24 cellular contexts compared by ENCODE assay signal in the genomic region with DNA sequence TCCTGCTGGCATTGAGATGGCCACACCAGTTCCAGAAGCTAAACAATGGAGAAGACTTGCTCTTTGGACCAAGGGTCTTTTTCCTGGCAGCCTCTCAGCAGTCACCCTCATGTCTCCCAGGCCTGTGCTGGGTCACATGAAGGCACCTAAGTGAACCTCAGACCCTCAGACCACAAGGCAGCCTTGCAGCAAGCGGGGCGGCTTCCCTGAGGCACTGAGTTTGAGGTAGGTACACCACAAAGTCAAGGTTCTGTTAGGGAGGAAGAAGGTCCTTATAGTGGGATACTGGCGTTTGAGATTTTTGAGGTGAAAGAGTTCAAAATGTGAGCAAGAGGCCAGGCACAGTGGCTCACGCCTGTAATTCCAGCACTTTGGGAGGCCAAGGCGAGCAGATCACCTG. TPM values are rescaled to one million over a fixed set of nuclear protein-coding genes. Genes with fewer than 3 reads are reported as not detected.
DNase-seq lines count a peak whose midpoint lies in the region; ATAC-seq, FAIRE-seq and TF ChIP-seq lines count a peak whose summit lies in the region.
"Had no signal": no experiment of that assay in that cellular context is flagged by ENCODE, and none has a peak within 500 bp of the region (broad histone marks: within the 10 kb centered on the region; RNA-seq: fewer than 3 reads in every experiment).

No MANE protein-coding gene starts in this region.

- H3K4me3 ChIP-seq in HepG2 (replicated peaks in 1 of 3; ENCODE audit: insufficient read depth in 1 of 3, low read depth in 2 of 3, low read length in 3 of 3) (no peak overlapping the region), right lobe of liver (no peak overlapping the region), astrocyte (ENCODE audit: insufficient read depth, low read depth, low read length) (no peak overlapping the region)
- H3K4me3 ChIP-seq: A549, GM12878, GM23338 had no signal

- H3K27me3 ChIP-seq in HepG2 (ENCODE audit: control insufficient read depth in 1 of 2, insufficient read depth in 2 of 2, low read length in 2 of 2) (peaks cover 0 to 20% of the 10 kb centered on the region in 2 experiments; a peak in 1 of 5 replicates), right lobe of liver (no peaks in the 10 kb centered on the region), astrocyte (ENCODE audit: insufficient read depth, low read length) (no peaks in the 10 kb centered on the region)
- H3K27me3 ChIP-seq: BE2C had no signal

- H3K4me1 ChIP-seq in HepG2 (ENCODE audit: insufficient read depth, low read length): peaks cover 75% of the 10 kb centered on the region
- no peaks in the 10 kb centered on the region for H3K4me1 ChIP-seq in right lobe of liver
- H3K4me1 ChIP-seq in astrocyte (ENCODE audit: insufficient read depth, low read length): peaks cover 6% of the 10 kb centered on the region
- H3K4me1 ChIP-seq: BE2C had no signal

- H3K4me1 Mint-ChIP-seq in astrocyte (ENCODE audit: low read depth, unreplicated experiment): peaks cover 2% of the 10 kb centered on the region
- H3K4me1 Mint-ChIP-seq: CD4-positive, CD25-positive, alpha-beta regulatory T cell had no signal

- TF ChIP-seq CTCF in HepG2 (CRISPR knock-in tag; IDR thresholded peaks at IDR 0.05) (no peak), right lobe of liver (IDR thresholded peaks at IDR 0.05) (no peak), astrocyte (IDR thresholded peaks at IDR 0.05; ENCODE audit: insufficient read depth, low read depth, low read length) (no peak)

- POLR2A ChIA-PET in HepG2 (lab: Yijun Ruan, JAX): no interaction called here

- intact Hi-C loops in HepG2 (cut with micrococcal nuclease; ENCODE audit: unreplicated experiment): loop anchor here (10.0 kb wide), 2 partner anchors 136 to 536 kb away; no protein-coding TSS in a partner anchor
- intact Hi-C loops in right lobe of liver (cut with DNase I): loop anchor here in 1 of 2 donors (10.0 kb wide), 1 partner anchor 266 kb away; no protein-coding TSS in a partner anchor
- intact Hi-C loops in sciatic nerve (cut with DNase I): no loop called here

- FAIRE-seq in HepG2 (lab: Jason Lieb, UNC): no peak
- FAIRE-seq in astrocyte (lab: Jason Lieb, UNC): no peak
- FAIRE-seq: A549, GM12878, GM19239 had no signal

- no peaks in the 10 kb centered on the region for H3K36me3 ChIP-seq in HepG2 (replicated peaks in 1 of 2; ENCODE audit: control insufficient read depth in 1 of 2, insufficient read depth in 2 of 2, low read length in 2 of 2)
- no peaks in the 10 kb centered on the region for H3K36me3 ChIP-seq in right lobe of liver
- no peaks in the 10 kb centered on the region for H3K36me3 ChIP-seq in astrocyte (ENCODE audit: insufficient read depth, low read length)
- H3K36me3 ChIP-seq: BE2C had no signal

- H3K36me3 Mint-ChIP-seq in astrocyte (ENCODE audit: low read depth, unreplicated experiment): no peaks in the 10 kb centered on the region
- H3K36me3 Mint-ChIP-seq: CD4-positive, CD25-positive, alpha-beta regulatory T cell; CD8-positive, alpha-beta T cell had no signal

- in situ Hi-C loops in HepG2 (cut with HindIII; ENCODE audit: extremely low pct_ligation_motif_present, low pct_unique_long_range_greater_than_20kb): loop anchor here (10.0 to 25.0 kb wide), 2 partner anchors 136 to 538 kb away; partner anchors contain the start of gene SEH1L

- no peak for TF ChIP-seq POLR2A in HepG2 (IDR thresholded peaks at IDR 0.05; ENCODE audit: insufficient read depth in 1 of 2, low read depth in 2 of 2, low read length in 2 of 2)
- TF ChIP-seq POLR2A in right lobe of liver (IDR thresholded peaks at IDR 0.05): no peak

- H3K9ac ChIP-seq in HepG2 (ENCODE audit: insufficient read depth, low read depth, low read length): no peak overlapping the region
- no peak overlapping the region for H3K9ac ChIP-seq in astrocyte (ENCODE audit: low read length)

- H3K79me2 ChIP-seq in HepG2 (ENCODE audit: insufficient read depth, low read length) (no peaks in the 10 kb centered on the region), astrocyte (ENCODE audit: insufficient read depth, low read length) (no peaks in the 10 kb centered on the region)

- no peak overlapping the region for H3K27ac Mint-ChIP-seq in astrocyte (ENCODE audit: unreplicated experiment)
- H3K27ac Mint-ChIP-seq: CD4-positive, CD25-positive, alpha-beta regulatory T cell; CD8-positive, alpha-beta T cell; GM23338; H9 had no signal

- WGBS in HepG2 (ENCODE audit: low lambda C conversion rate): 36% methylated on average over 4 of the region's 5 CpGs
- 84% methylated on average over 4 of the region's 5 CpGs for WGBS in right lobe of liver (ENCODE audit: insufficient coverage, low coverage, low lambda C conversion rate, missing lambda C conversion rate)

- BruUV-seq in HepG2 (replicated peaks; lab: Mats Ljungman, UMichigan): no TSS peak

- TF ChIP-seq EP300 in HepG2 (IDR thresholded peaks at IDR 0.05; ENCODE audit: low read depth in 2 of 2, low read length in 2 of 2) (no peak), HepG2 (CRISPR knock-in tag; IDR thresholded peaks at IDR 0.05; ENCODE audit: borderline replicate concordance) (no peak)

- H3K9me3 Mint-ChIP-seq in astrocyte (ENCODE audit: unreplicated experiment): no peaks in the 10 kb centered on the region
- H3K9me3 Mint-ChIP-seq: CD4-positive, CD25-positive, alpha-beta regulatory T cell; CD8-positive, alpha-beta T cell; GM23338; H9 had no signal

- ATAC-seq in HepG2: no peak
- no peak for ATAC-seq in right lobe of liver
- ATAC-seq in sciatic nerve: no peak
- ATAC-seq: A549; CD8-positive, alpha-beta T cell; GM12878; GM23338; HCT116 had no signal

- peaks cover 9% of the 10 kb centered on the region for H3K27me3 Mint-ChIP-seq in astrocyte (ENCODE audit: low read depth, unreplicated experiment)

- H2AFZ ChIP-seq in HepG2 (ENCODE audit: low read length): no peak overlapping the region
- H2AFZ ChIP-seq in astrocyte (ENCODE audit: low read depth, low read length): peak overlapping the region; percentile 1
- H2AFZ ChIP-seq: GM23338 had no signal

- H4K20me1 ChIP-seq in HepG2 (ENCODE audit: insufficient read depth, low read length) (no peaks in the 10 kb centered on the region), astrocyte (ENCODE audit: insufficient read depth, low read length) (no peaks in the 10 kb centered on the region)

- H3K9me3 ChIP-seq in HepG2 (ENCODE audit: low read length) (no peaks in the 10 kb centered on the region), right lobe of liver (no peaks in the 10 kb centered on the region), astrocyte (ENCODE audit: insufficient read depth, low read depth, low read length) (no peaks in the 10 kb centered on the region)
- H3K9me3 ChIP-seq: A549, BE2C, Caco-2 had no signal

- H3K4me3 Mint-ChIP-seq in astrocyte (ENCODE audit: unreplicated experiment): no peak overlapping the region
- H3K4me3 Mint-ChIP-seq: CD4-positive, CD25-positive, alpha-beta regulatory T cell; CD8-positive, alpha-beta T cell; GM23338; H9 had no signal

- TF ChIP-seq RAD21 in HepG2 (CRISPR knock-in tag; IDR thresholded peaks at IDR 0.05): no peak

- DNase-seq in HepG2 (ENCODE audit: low spot score) (no peak), right lobe of liver (no peak), astrocyte (ENCODE audit: low read depth) (no peak), sciatic nerve (ENCODE audit: low spot score) (peak; percentile 26), SK-N-DZ (ENCODE audit: low spot score) (no peak), DMS 273 treated with DMSO at 0.1 percent for 48 hours (lab: John Stamatoyannopoulos, UW) (no peak), SHP77 (lab: John Stamatoyannopoulos, UW) (no peak)
- DNase-seq: 8988T; ACHN; AML-193; BE2C; Caco-2; CD4-positive, CD25-positive, alpha-beta regulatory T cell; CD8-positive, alpha-beta T cell; DMS79; EL; GDM1; H9 had no signal

- CTCF ChIA-PET in HepG2 (lab: Yijun Ruan, JAX; ENCODE audit: low intra/inter-chr PET ratio, low total read pairs): no interaction called here

- H3K4me2 ChIP-seq in HepG2 (ENCODE audit: low read depth, low read length) (peak overlapping the region; percentile 29; the same call in 1 of the 2 replicates), astrocyte (ENCODE audit: low read length) (no peak overlapping the region)
- H3K4me2 ChIP-seq: A549, GM23338 had no signal

- no peak overlapping the region for H3K27ac ChIP-seq in HepG2 (ENCODE audit: extremely low read length, insufficient read depth, low read length)
- no peak overlapping the region for H3K27ac ChIP-seq in right lobe of liver
- H3K27ac ChIP-seq in astrocyte (ENCODE audit: low read depth, low read length): no peak overlapping the region
- H3K27ac ChIP-seq: A549, C4-2B had no signal

RNA-seq across cellular contexts. Expression of gene PRELID3A, which starts 8.5 kb away (rescaled TPM):
- 5.5 and 11.0 TPM in 2 replicates for total RNA-seq in HepG2 (2016; rRNA removed; fragmentation: Illumina TruSeq; extraction: Trizol)
- total RNA-seq in HepG2 (2016; cell fraction: cytosol; rRNA removed; fragmentation: Illumina TruSeq; extraction: Trizol; ENCODE audit: low read depth): 3.0 and 3.2 TPM in 2 replicates
- 4.3 and 10.9 TPM in 2 replicates for total RNA-seq in HepG2 (2016; cell fraction: insoluble cytoplasmic fraction; rRNA removed; fragmentation: Illumina TruSeq; extraction: Trizol)
- total RNA-seq in HepG2 (2016; cell fraction: membrane; rRNA removed; fragmentation: Illumina TruSeq; extraction: Trizol): 3.0 and 4.4 TPM in 2 replicates
- 12.6 and 13.7 TPM in 2 replicates for total RNA-seq in HepG2 (2016; cell fraction: nucleus; rRNA removed; fragmentation: Illumina TruSeq; extraction: Trizol)
- 7.2 and 10.3 TPM in 2 replicates for polyA plus RNA-seq in HepG2 (2011; rRNA removed)
- polyA plus RNA-seq in HepG2 (2011; cell fraction: cytosol; rRNA removed): 4.0 and 6.0 TPM in 2 replicates
- polyA plus RNA-seq in HepG2 (2011; cell fraction: nucleus; rRNA removed): 61.8 and 73.7 TPM in 2 replicates
- 6.1 and 8.3 TPM in 2 replicates for polyA plus RNA-seq in HepG2 (2012)
- polyA plus RNA-seq in HepG2 (2016; cell fraction: cytosol; fragmentation: Illumina TruSeq; extraction: Trizol; ENCODE audit: low read depth): 1.6 and 1.7 TPM in 2 replicates
- 5.9 and 7.6 TPM in 2 replicates for polyA plus RNA-seq in HepG2 (2016; cell fraction: insoluble cytoplasmic fraction; fragmentation: Illumina TruSeq; extraction: Trizol; ENCODE audit: low read depth)
- 2.1 and 2.3 TPM in 2 replicates for polyA plus RNA-seq in HepG2 (2016; cell fraction: membrane; fragmentation: Illumina TruSeq; extraction: Trizol; ENCODE audit: low read depth)
- 42.6 and 45.2 TPM in 2 replicates for polyA plus RNA-seq in HepG2 (2016; cell fraction: nucleus; fragmentation: Illumina TruSeq; extraction: Trizol; ENCODE audit: insufficient read depth, low read depth)
- 1.4 and 2.5 TPM in 2 replicates for polyA minus RNA-seq in HepG2 (2011; rRNA and poly(A)+ RNA removed; ENCODE audit: low replicate concordance)
- polyA minus RNA-seq in HepG2 (2011; cell fraction: cytosol; rRNA and poly(A)+ RNA removed): 0.99 and 2.6 TPM in 2 replicates
- polyA minus RNA-seq in HepG2 (2011; cell fraction: nucleus; rRNA and poly(A)+ RNA removed): 10.0 and 13.9 TPM in 2 replicates
- under 1 TPM in 4 of 6 experiments, not detected in 2; 0.19 to 0.62 (median 0.32) TPM for total RNA-seq in right lobe of liver
- 11.5 and 12.3 TPM in 2 replicates for total RNA-seq in astrocyte
- 17.8 TPM for total RNA-seq in sciatic nerve
- polyA plus RNA-seq in SK-N-DZ (2014; cell fraction: cytosol; rRNA removed): 20.3 and 31.9 TPM in 2 replicates
- 128 and 147 TPM in 2 replicates for polyA plus RNA-seq in SK-N-DZ (2014; cell fraction: nucleus; rRNA removed)
- total RNA-seq: CD4-positive, CD25-positive, alpha-beta regulatory T cell had no signal

RNA-seq across cellular contexts. Expression of gene AFG3L2, which starts 22.2 kb away (rescaled TPM):
- total RNA-seq in HepG2 (2016; rRNA removed; fragmentation: Illumina TruSeq; extraction: Trizol) (86.3 and 86.9 TPM in 2 replicates), right lobe of liver (10 to 100 TPM; 30.2 to 47.7 (median 36.3) TPM), astrocyte (43.9 and 46.7 TPM in 2 replicates), sciatic nerve (38.8 TPM)
- total RNA-seq in HepG2 (2016; cell fraction: cytosol; rRNA removed; fragmentation: Illumina TruSeq; extraction: Trizol; ENCODE audit: low read depth): 29.3 and 39.0 TPM in 2 replicates
- 85.3 and 86.3 TPM in 2 replicates for total RNA-seq in HepG2 (2016; cell fraction: insoluble cytoplasmic fraction; rRNA removed; fragmentation: Illumina TruSeq; extraction: Trizol)
- 30.7 and 35.0 TPM in 2 replicates for total RNA-seq in HepG2 (2016; cell fraction: membrane; rRNA removed; fragmentation: Illumina TruSeq; extraction: Trizol)
- 64.9 and 72.6 TPM in 2 replicates for total RNA-seq in HepG2 (2016; cell fraction: nucleus; rRNA removed; fragmentation: Illumina TruSeq; extraction: Trizol)
- 26.2 and 28.6 TPM in 2 replicates for polyA plus RNA-seq in HepG2 (2011; rRNA removed)
- polyA plus RNA-seq in HepG2 (2011; cell fraction: cytosol; rRNA removed): 22.4 and 28.3 TPM in 2 replicates
- polyA plus RNA-seq in HepG2 (2011; cell fraction: nucleus; rRNA removed): 14.9 and 16.4 TPM in 2 replicates
- polyA plus RNA-seq in HepG2 (2012): 42.2 and 47.5 TPM in 2 replicates
- polyA plus RNA-seq in HepG2 (2016; cell fraction: cytosol; fragmentation: Illumina TruSeq; extraction: Trizol; ENCODE audit: low read depth): 5.9 and 6.1 TPM in 2 replicates
- 66.5 and 67.7 TPM in 2 replicates for polyA plus RNA-seq in HepG2 (2016; cell fraction: insoluble cytoplasmic fraction; fragmentation: Illumina TruSeq; extraction: Trizol; ENCODE audit: low read depth)
- 12.3 and 14.9 TPM in 2 replicates for polyA plus RNA-seq in HepG2 (2016; cell fraction: membrane; fragmentation: Illumina TruSeq; extraction: Trizol; ENCODE audit: low read depth)
- 57.2 and 57.6 TPM in 2 replicates for polyA plus RNA-seq in HepG2 (2016; cell fraction: nucleus; fragmentation: Illumina TruSeq; extraction: Trizol; ENCODE audit: insufficient read depth, low read depth)
- 26.7 and 36.0 TPM in 2 replicates for polyA minus RNA-seq in HepG2 (2011; rRNA and poly(A)+ RNA removed; ENCODE audit: low replicate concordance)
- 28.5 and 36.9 TPM in 2 replicates for polyA minus RNA-seq in HepG2 (2011; cell fraction: cytosol; rRNA and poly(A)+ RNA removed)
- polyA minus RNA-seq in HepG2 (2011; cell fraction: nucleus; rRNA and poly(A)+ RNA removed): 48.8 and 49.7 TPM in 2 replicates
- 58.2 and 62.1 TPM in 2 replicates for polyA plus RNA-seq in SK-N-DZ (2014; cell fraction: cytosol; rRNA removed)
- 44.9 and 46.4 TPM in 2 replicates for polyA plus RNA-seq in SK-N-DZ (2014; cell fraction: nucleus; rRNA removed)
